Comparison of ENCODE assay signal across 6 cellular contexts in genomic region chr14:22819191-22819988, GRCh38. TPM values are rescaled to one million over a fixed set of nuclear protein-coding genes. Genes with fewer than 3 reads are reported as not detected.
DNase-seq lines count a peak whose midpoint lies in the region; ATAC-seq and TF ChIP-seq lines count a peak whose summit lies in the region.

No MANE protein-coding gene starts in this region.

- peak overlapping the region in 1 of 4 donors; percentile 25 for H3K4me3 ChIP-seq in transverse colon

- no peak for TF ChIP-seq EP300 in transverse colon (IDR thresholded peaks at IDR 0.05; ENCODE audit: low read depth)

- no peaks in the 10 kb centered on the region for H3K36me3 ChIP-seq in transverse colon

- no peaks in the 10 kb centered on the region for H3K27me3 ChIP-seq in transverse colon

- in situ Hi-C loops in transverse colon (cut with MboI; ENCODE audit: low pct_ligation_motif_present in 1 of 4, low pct_unique_long_range_greater_than_20kb in 1 of 4, low sequenced_read_pairs in 3 of 4), result no loop called here

- H3K27ac ChIP-seq in transverse colon, result peak overlapping the region; percentile 69 to 85 (median 74)

- H3K9me3 ChIP-seq in transverse colon, result no peaks in the 10 kb centered on the region

- ATAC-seq in left cardiac atrium, result peak; percentile 26 to 27

- intact Hi-C loops in left cardiac atrium (cut with DNase I), result loop anchor here (5.0 to 10.0 kb wide), 4 partner anchors 162 to 435 kb away; no protein-coding TSS in a partner anchor
- intact Hi-C loops in transverse colon (cut with DNase I; ENCODE audit: low total_unique reads), result no loop called here

- peaks cover 4 to 43% (median 30%) of the 10 kb centered on the region in 4 donors for H3K4me1 ChIP-seq in transverse colon

- TF ChIP-seq POLR2A in transverse colon (IDR thresholded peaks at IDR 0.05), result no peak

- peak; percentile 38 for DNase-seq in EL
- DNase-seq in NCI-H146 treated with DMSO at 0.1 percent for 48 hours (lab: John Stamatoyannopoulos, UW; ENCODE audit: unreplicated experiment), result peak; percentile 24
- DNase-seq in left cardiac atrium, result peak; percentile 52
- peak; percentile 64 for DNase-seq in transverse colon
- no peak for DNase-seq in NCI-H526 treated with DMSO at 0.1 percent for 48 hours (lab: John Stamatoyannopoulos, UW)
- no peak for DNase-seq in stimulated activated CD4-positive, alpha-beta T cell treated with anti-CD3 and anti-CD28 coated beads, Interleukin-4, amount 100 ng/mL, for 1 hour

- TF ChIP-seq CTCF in transverse colon (IDR thresholded peaks at IDR 0.05), result no peak

- WGBS in transverse colon (ENCODE audit: low coverage in 1 of 2), 2 donors, result 0 to 33% methylated on average over 1 to 9 of the region's 9 CpGs

RNA-seq across cellular contexts. Expression of gene SLC7A7, which starts 4.2 kb away (rescaled TPM):
- total RNA-seq in left cardiac atrium (10 to 100 TPM in 1 of 2 donors, 1 to 10 TPM in 1; 8.2 to 12.0 TPM), transverse colon (10 to 100 TPM in 3 of 4 donors, under 1 TPM in 1; 1.00 to 67.0 (median 33.6) TPM)

RNA-seq across cellular contexts. Expression of gene MRPL52, which starts 10.3 kb away (rescaled TPM):
- total RNA-seq in left cardiac atrium (10 to 100 TPM; 79.4 to 95.7 TPM), transverse colon (10 to 100 TPM in 2 of 4 donors, 1 to 10 TPM in 1, not detected in 1; 7.5 to 44.3 (median 23.8) TPM)

RNA-seq across cellular contexts. Expression of gene MMP14, which starts 17.0 kb away (rescaled TPM):
- total RNA-seq in left cardiac atrium (10 to 100 TPM; 51.2 to 52.2 TPM), transverse colon (10 to 100 TPM; 59.5 to 91.6 (median 73.1) TPM)

RNA-seq across cellular contexts. Expression of gene LRP10, which starts 52.1 kb away (rescaled TPM):
- 10 to 100 TPM; 63.5 to 73.1 TPM for total RNA-seq in left cardiac atrium
- 100 to 1,000 TPM in 3 of 4 donors, 10 to 100 TPM in 1; 88.8 to 232 (median 180) TPM for total RNA-seq in transverse colon

RNA-seq across cellular contexts. Expression of gene OXA1L, which starts 52.9 kb away (rescaled TPM):
- total RNA-seq in left cardiac atrium (100 to 1,000 TPM; 102 to 104 TPM), transverse colon (100 to 1,000 TPM in 3 of 4 donors, 10 to 100 TPM in 1; 65.9 to 132 (median 106) TPM)

Comparison
In these comparisons a context has a peak if more than half of its experiments do, and no peak if none do; other contexts are left out.
1. DNase-seq: peak in EL (single experiment), NCI-H146 treated with DMSO at 0.1 percent for 48 hours (single experiment), left cardiac atrium (single experiment) and transverse colon (single experiment); none in NCI-H526 treated with DMSO at 0.1 percent for 48 hours (single experiment) and stimulated activated CD4-positive, alpha-beta T cell treated with anti-CD3 and anti-CD28 coated beads, Interleukin-4, amount 100 ng/mL, for 1 hour (single experiment).